In genomic region chr19:13865578-13866462, GRCh38 we compare ENCODE assay signal across 8 cellular contexts. TPM values are rescaled to one million over a fixed set of nuclear protein-coding genes. Genes with fewer than 3 reads are reported as not detected.
A peak's percentile ranks its signal among the peaks of the same experiment; 100 is the strongest.
DNase-seq lines count a peak whose midpoint lies in the region; ATAC-seq and TF ChIP-seq lines count a peak whose summit lies in the region.

No MANE protein-coding gene starts in this region.

- H3K27me3 ChIP-seq in H7 (ENCODE audit: control insufficient read depth, insufficient read depth, low read length) (peaks cover 41% of the 10 kb centered on the region), ascending aorta (no peaks in the 10 kb centered on the region), liver (ENCODE audit: control insufficient read depth in 4 of 4, insufficient read depth in 4 of 4, low read length in 3 of 4) (peaks cover 0 to 8% (median 0%) of the 10 kb centered on the region in 4 donors), tibial nerve (peaks cover 0 to 4% of the 10 kb centered on the region in 2 donors)

- DNase-seq in AG10803 (ENCODE audit: low read depth), result no peak
- DNase-seq in H7, result peak; percentile 88
- no peak for DNase-seq in ascending aorta (ENCODE audit: low spot score in 2 of 2)
- DNase-seq in tibial nerve (ENCODE audit: low spot score in 2 of 2), result no peak
- DNase-seq in mucosa of gallbladder (ENCODE audit: low spot score), result no peak

- ATAC-seq in HG03571 (IDR thresholded peaks at IDR 0.05; ENCODE audit: unreplicated experiment), result no peak
- no peak for ATAC-seq in GM19452 (IDR thresholded peaks at IDR 0.05; ENCODE audit: unreplicated experiment)

- H3K27ac ChIP-seq in ascending aorta (peak overlapping the region in 1 of 2 donors; percentile 82), liver (ENCODE audit: low read depth in 1 of 2, low read length in 2 of 2) (no peak overlapping the region), tibial nerve (peak overlapping the region in 2 of 4 donors; percentile 17 to 69)

- no peak for TF ChIP-seq RAD21 in liver (IDR thresholded peaks at IDR 0.05)

- TF ChIP-seq CTCF in AG10803 (conservative IDR thresholded peaks at IDR 0.05; ENCODE audit: low read length), result no peak
- TF ChIP-seq CTCF in ascending aorta (IDR thresholded peaks at IDR 0.05), result no peak
- TF ChIP-seq CTCF in liver (IDR thresholded peaks at IDR 0.05; ENCODE audit: low read depth, low read length, missing input control), result no peak
- no peak for TF ChIP-seq CTCF in tibial nerve (IDR thresholded peaks at IDR 0.05)

- 4% methylated on average over 81 of the region's 81 CpGs for WGBS in liver
- WGBS in tibial nerve, 2 donors, result 2 to 6% methylated on average over 18 to 63 of the region's 81 CpGs

- TF ChIP-seq EP300 in tibial nerve (IDR thresholded peaks at IDR 0.05), result no peak

- intact Hi-C loops in ascending aorta (cut with DNase I), result no loop called here

- H3K4me1 ChIP-seq in ascending aorta (peaks cover 5 to 8% of the 10 kb centered on the region in 2 donors), liver (ENCODE audit: control insufficient read depth in 4 of 4, insufficient read depth in 4 of 4, low read length in 3 of 4) (peaks cover 5 to 14% (median 9%) of the 10 kb centered on the region in 4 donors), tibial nerve (peaks cover 0 to 36% (median 12%) of the 10 kb centered on the region in 4 donors)

- no peaks in the 10 kb centered on the region for H3K9me3 ChIP-seq in ascending aorta
- no peaks in the 10 kb centered on the region for H3K9me3 ChIP-seq in liver (ENCODE audit: control insufficient read depth in 4 of 4, low read length in 3 of 4)
- H3K9me3 ChIP-seq in tibial nerve, result no peaks in the 10 kb centered on the region

- H3K4me3 ChIP-seq in AG10803 (ENCODE audit: low read length) (peak overlapping the region; percentile 63), H7 (ENCODE audit: insufficient read depth, low read depth, low read length) (peak overlapping the region; percentile 40), ascending aorta (peak overlapping the region; percentile 74 to 85), liver (ENCODE audit: low read depth in 1 of 3, low read length in 3 of 3) (peak overlapping the region in 2 of 3 donors; percentile 12 to 54), tibial nerve (peak overlapping the region; percentile 19 to 81 (median 50))

- H3K36me3 ChIP-seq in H7 (replicated peaks; ENCODE audit: control insufficient read depth, insufficient read depth, low read length), result no peaks in the 10 kb centered on the region
- H3K36me3 ChIP-seq in ascending aorta, result no peaks in the 10 kb centered on the region
- H3K36me3 ChIP-seq in liver (ENCODE audit: control insufficient read depth in 4 of 4, insufficient read depth in 3 of 4, low read depth in 1 of 4, low read length in 3 of 4), result peaks cover 0 to 1% (median 0%) of the 10 kb centered on the region in 4 donors
- H3K36me3 ChIP-seq in tibial nerve, result no peaks in the 10 kb centered on the region

- H3K9ac ChIP-seq in liver (ENCODE audit: low read depth in 1 of 2, low read length in 2 of 2), result no peak overlapping the region

- no peak for TF ChIP-seq POLR2A in tibial nerve (IDR thresholded peaks at IDR 0.05)

TF ChIP-seq in liver, 16 proteins besides CTCF, POLR2A, EP300 and RAD21:
- TF ChIP-seq GABPA (IDR thresholded peaks at IDR 0.05 in 1 of 2, conservative IDR thresholded peaks at IDR 0.05 in 1 of 2) (no peak), TAF1 (conservative IDR thresholded peaks at IDR 0.05) (no peak), RXRA (IDR thresholded peaks at IDR 0.05) (no peak), JUND (IDR thresholded peaks at IDR 0.05) (no peak), ZBTB33 (IDR thresholded peaks at IDR 0.05) (no peak), MAX (IDR thresholded peaks at IDR 0.05) (no peak), HNF4A (conservative IDR thresholded peaks at IDR 0.05) (no peak), REST (IDR thresholded peaks at IDR 0.05) (no peak), HNF4G (IDR thresholded peaks at IDR 0.05) (no peak), FOXA1 (IDR thresholded peaks at IDR 0.05) (no peak), SP1 (IDR thresholded peaks at IDR 0.05) (no peak), FOXA2 (IDR thresholded peaks at IDR 0.05) (no peak), EGR1 (IDR thresholded peaks at IDR 0.05; ENCODE audit: low read depth in 2 of 2) (no peak), ATF3 (IDR thresholded peaks at IDR 0.05) (no peak), NR2F2 (IDR thresholded peaks at IDR 0.05) (no peak), YY1 (IDR thresholded peaks at IDR 0.05) (no peak)
TF ChIP-seq in liver: peak in this region for 0.

RNA-seq across cellular contexts. Expression of gene NANOS3, which starts 11.1 kb away (rescaled TPM):
- total RNA-seq in H7 (2014; rRNA removed; shearing (Covaris generic)), result not detected in 2 replicates
- total RNA-seq in ascending aorta (not detected), liver (not detected), tibial nerve (not detected), mucosa of gallbladder (0.75 TPM)
- not detected for polyA plus RNA-seq in liver

RNA-seq across cellular contexts. Expression of gene BRME1, which starts 40.1 kb away (rescaled TPM):
- 3.4 and 4.1 TPM in 2 replicates for total RNA-seq in H7 (2014; rRNA removed; shearing (Covaris generic))
- total RNA-seq in ascending aorta (not detected), liver (1 to 10 TPM in 1 of 2 donors, under 1 TPM in 1; 0.42 to 5.3 TPM), tibial nerve (1 to 10 TPM in 3 of 4 donors, not detected in 1; 1.5 to 3.3 (median 3.0) TPM), mucosa of gallbladder (2.6 TPM)
- under 1 TPM; 0.46 to 0.51 TPM for polyA plus RNA-seq in liver

RNA-seq across cellular contexts. Expression of gene CC2D1A, which starts 40.2 kb away (rescaled TPM):
- 22.8 and 25.0 TPM in 2 replicates for total RNA-seq in H7 (2014; rRNA removed; shearing (Covaris generic))
- total RNA-seq in ascending aorta, result 128 TPM
- total RNA-seq in liver, result 10 to 100 TPM in 1 of 2 donors, 1 to 10 TPM in 1; 7.4 to 12.0 TPM
- 10 to 100 TPM in 1 of 2 donors, 1 to 10 TPM in 1; 8.4 to 11.5 TPM for polyA plus RNA-seq in liver
- total RNA-seq in tibial nerve, result 10 to 100 TPM; 42.7 to 99.3 (median 56.0) TPM
- total RNA-seq in mucosa of gallbladder, result 57.1 TPM
